12 cellular contexts compared by ENCODE assay signal in the genomic region with DNA sequence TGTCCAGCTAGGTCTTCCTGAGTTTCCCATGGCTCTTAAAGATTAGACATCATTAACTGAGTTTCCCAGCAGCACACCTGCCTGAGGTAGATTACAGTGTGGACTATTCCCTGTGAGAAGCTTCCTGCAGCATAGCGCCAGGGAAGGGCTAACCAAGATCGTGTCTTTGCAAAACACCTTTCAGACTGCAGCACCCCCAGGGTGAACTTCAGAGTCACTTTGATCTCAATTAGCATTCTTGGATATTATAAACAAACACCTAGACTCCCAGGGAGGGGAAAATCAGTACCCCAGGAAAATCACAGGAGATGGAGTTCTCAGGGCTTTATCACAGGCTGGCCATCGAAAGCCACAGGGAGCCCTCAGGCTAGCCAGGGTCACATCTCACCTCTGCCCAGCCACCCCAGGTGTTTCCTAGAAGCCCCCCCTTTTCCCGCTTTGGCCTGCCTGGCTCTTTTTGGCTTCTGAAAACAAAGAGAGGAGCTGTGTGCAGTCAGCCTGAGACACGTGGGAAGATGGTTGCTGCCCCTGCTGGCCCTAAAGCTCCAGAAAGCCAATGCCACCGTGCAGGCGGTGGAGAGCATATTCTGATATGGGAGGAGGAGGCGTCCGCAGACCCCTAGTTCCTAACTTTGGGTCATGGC. TPM values are rescaled to one million over a fixed set of nuclear protein-coding genes. Genes with fewer than 3 reads are reported as not detected.
DNase-seq lines count a peak whose midpoint lies in the region; ATAC-seq and TF ChIP-seq lines count a peak whose summit lies in the region.
"Had no signal": no experiment of that assay in that cellular context is flagged by ENCODE, and none has a peak within 500 bp of the region (broad histone marks: within the 10 kb centered on the region; RNA-seq: fewer than 3 reads in every experiment).

No MANE protein-coding gene starts in this region.

- DNase-seq in activated CD8-positive, alpha-beta memory T cell treated with anti-CD3 and anti-CD28 coated beads, Interleukin-2, amount 10 ng/mL, durations not matched to agents 7 days and 5 days: no peak
- DNase-seq in activated CD8-positive, alpha-beta memory T cell treated with anti-CD3 and anti-CD28 coated beads for 24 hours: no peak
- DNase-seq in tibial artery (peak in 1 of 2 donors; percentile 60), HPDE6-E6E7 (ENCODE audit: extremely low spot score) (no peak), AG08396 (ENCODE audit: low spot score) (no peak)
- DNase-seq: effector CD8-positive, alpha-beta T cell; stimulated activated CD4-positive, alpha-beta T cell treated with anti-CD3 and anti-CD28 coated beads, Interleukin-2, amount 100 ng/mL, for 48 hours had no signal

- H3K36me3 Mint-ChIP-seq in activated CD8-positive, alpha-beta memory T cell treated with anti-CD3 and anti-CD28 coated beads, Interleukin-2, amount 10 ng/mL, durations not matched to agents 7 days and 5 days: peaks cover 4% of the 10 kb centered on the region
- peaks cover 5% of the 10 kb centered on the region for H3K36me3 Mint-ChIP-seq in activated T-helper 17 cell treated with anti-CD3 and anti-CD28 coated beads, Interleukin-2, amount 50 U/mL, for 72 hours (ENCODE audit: low read depth)
- H3K36me3 Mint-ChIP-seq in stimulated activated memory B cell treated with anti-CD40 and anti-IgM and Interleukin-4, amounts not matched to agents 10 μg/mL and 1 μg/mL and 100 μg/mL, for 72 hours: no peaks in the 10 kb centered on the region
- H3K36me3 Mint-ChIP-seq: IgD-negative memory B cell had no signal

- H3K4me1 ChIP-seq in mucosa of rectum (ENCODE audit: control insufficient read depth in 2 of 2, insufficient read depth in 2 of 2, low read length in 2 of 2) (peaks cover 53 to 64% of the 10 kb centered on the region in 2 donors), tibial artery (peaks cover 0 to 67% (median 34%) of the 10 kb centered on the region in 4 donors)

- intact Hi-C loops in tibial artery (cut with DNase I; ENCODE audit: low total_unique reads): no loop called here

- H3K4me3 Mint-ChIP-seq in activated CD8-positive, alpha-beta memory T cell treated with anti-CD3 and anti-CD28 coated beads, Interleukin-2, amount 10 ng/mL, durations not matched to agents 7 days and 5 days: no peak overlapping the region
- peak overlapping the region; percentile 90 for H3K4me3 Mint-ChIP-seq in activated T-helper 17 cell treated with anti-CD3 and anti-CD28 coated beads, Interleukin-2, amount 50 U/mL, for 72 hours
- no peak overlapping the region for H3K4me3 Mint-ChIP-seq in stimulated activated memory B cell treated with anti-CD40 and anti-IgM and Interleukin-4, amounts not matched to agents 10 μg/mL and 1 μg/mL and 100 μg/mL, for 72 hours

- H3K9me3 Mint-ChIP-seq in activated CD8-positive, alpha-beta memory T cell treated with anti-CD3 and anti-CD28 coated beads, Interleukin-2, amount 10 ng/mL, durations not matched to agents 7 days and 5 days (ENCODE audit: low read depth): no peaks in the 10 kb centered on the region
- no peaks in the 10 kb centered on the region for H3K9me3 Mint-ChIP-seq in activated T-helper 17 cell treated with anti-CD3 and anti-CD28 coated beads, Interleukin-2, amount 50 U/mL, for 72 hours
- H3K9me3 Mint-ChIP-seq in stimulated activated memory B cell treated with anti-CD40 and anti-IgM and Interleukin-4, amounts not matched to agents 10 μg/mL and 1 μg/mL and 100 μg/mL, for 72 hours: no peaks in the 10 kb centered on the region
- H3K9me3 Mint-ChIP-seq: IgD-negative memory B cell had no signal

- no peak overlapping the region for H3K4me3 ChIP-seq in mucosa of rectum (ENCODE audit: low read length in 2 of 2)
- H3K4me3 ChIP-seq in tibial artery: no peak overlapping the region
- H3K4me3 ChIP-seq: HAP-1 had no signal

- H3K9me3 ChIP-seq in mucosa of rectum (ENCODE audit: control insufficient read depth in 2 of 2, low read length in 2 of 2) (no peaks in the 10 kb centered on the region), tibial artery (no peaks in the 10 kb centered on the region)

- H3K4me1 Mint-ChIP-seq in activated CD8-positive, alpha-beta memory T cell treated with anti-CD3 and anti-CD28 coated beads, Interleukin-2, amount 10 ng/mL, durations not matched to agents 7 days and 5 days: peaks cover 62% of the 10 kb centered on the region
- H3K4me1 Mint-ChIP-seq in activated T-helper 17 cell treated with anti-CD3 and anti-CD28 coated beads, Interleukin-2, amount 50 U/mL, for 72 hours: peaks cover 28% of the 10 kb centered on the region
- H3K4me1 Mint-ChIP-seq in stimulated activated memory B cell treated with anti-CD40 and anti-IgM and Interleukin-4, amounts not matched to agents 10 μg/mL and 1 μg/mL and 100 μg/mL, for 72 hours: peaks cover 44% of the 10 kb centered on the region

- H3K27ac ChIP-seq in mucosa of rectum (ENCODE audit: low read depth in 2 of 2, low read length in 2 of 2) (peak overlapping the region; percentile 88 to 95), tibial artery (peak overlapping the region; percentile 85 to 88)

- H3K27ac Mint-ChIP-seq in activated CD8-positive, alpha-beta memory T cell treated with anti-CD3 and anti-CD28 coated beads, Interleukin-2, amount 10 ng/mL, durations not matched to agents 7 days and 5 days: peak overlapping the region; percentile 93
- H3K27ac Mint-ChIP-seq in activated T-helper 17 cell treated with anti-CD3 and anti-CD28 coated beads, Interleukin-2, amount 50 U/mL, for 72 hours: peak overlapping the region; percentile 95
- no peak overlapping the region for H3K27ac Mint-ChIP-seq in stimulated activated memory B cell treated with anti-CD40 and anti-IgM and Interleukin-4, amounts not matched to agents 10 μg/mL and 1 μg/mL and 100 μg/mL, for 72 hours

- H3K9ac ChIP-seq in mucosa of rectum (ENCODE audit: low read depth in 1 of 2, low read length in 2 of 2): peak overlapping the region; percentile 48 to 66

- H3K36me3 ChIP-seq in mucosa of rectum (ENCODE audit: control insufficient read depth in 2 of 2, insufficient read depth in 2 of 2, low read length in 2 of 2) (no peaks in the 10 kb centered on the region), tibial artery (no peaks in the 10 kb centered on the region)
- H3K36me3 ChIP-seq: HAP-1 had no signal

- ATAC-seq in activated CD8-positive, alpha-beta memory T cell treated with anti-CD3 and anti-CD28 coated beads, Interleukin-2, amount 10 ng/mL, durations not matched to agents 7 days and 5 days: no peak
- no peak for ATAC-seq in activated T-helper 17 cell treated with anti-CD3 and anti-CD28 coated beads, Interleukin-2, amount 50 U/mL, for 72 hours (replicated peaks)
- ATAC-seq in stimulated activated memory B cell treated with anti-CD40 and anti-IgM and Interleukin-4, amounts not matched to agents 10 μg/mL and 1 μg/mL and 100 μg/mL, for 72 hours: no peak

- H3K27me3 ChIP-seq in mucosa of rectum (ENCODE audit: control insufficient read depth in 2 of 2, insufficient read depth in 2 of 2, low read length in 2 of 2) (no peaks in the 10 kb centered on the region), tibial artery (no peaks in the 10 kb centered on the region)

- TF ChIP-seq CTCF in tibial artery (IDR thresholded peaks at IDR 0.05): no peak

- CTCF ChIA-PET in activated CD8-positive, alpha-beta memory T cell treated with anti-CD3 and anti-CD28 coated beads, Interleukin-2, amount 10 ng/mL, durations not matched to agents 7 days and 5 days (lab: Charles Lee): interaction anchor here (1.7 to 3.4 kb wide), 6 partner anchors 8 to 28 kb away, joined by 3 to 26 read pairs (median 13); no protein-coding TSS in a partner anchor

- no peaks in the 10 kb centered on the region for H3K27me3 Mint-ChIP-seq in activated CD8-positive, alpha-beta memory T cell treated with anti-CD3 and anti-CD28 coated beads, Interleukin-2, amount 10 ng/mL, durations not matched to agents 7 days and 5 days
- no peaks in the 10 kb centered on the region for H3K27me3 Mint-ChIP-seq in activated T-helper 17 cell treated with anti-CD3 and anti-CD28 coated beads, Interleukin-2, amount 50 U/mL, for 72 hours
- H3K27me3 Mint-ChIP-seq in stimulated activated memory B cell treated with anti-CD40 and anti-IgM and Interleukin-4, amounts not matched to agents 10 μg/mL and 1 μg/mL and 100 μg/mL, for 72 hours: no peaks in the 10 kb centered on the region
- H3K27me3 Mint-ChIP-seq: IgD-negative memory B cell had no signal

RNA-seq across cellular contexts. Expression of gene LBR, which starts 18.6 kb away (rescaled TPM):
- total RNA-seq in activated CD8-positive, alpha-beta memory T cell treated with anti-CD3 and anti-CD28 coated beads, Interleukin-2, amount 10 ng/mL, durations not matched to agents 7 days and 5 days: 100 to 1,000 TPM; 213 to 226 TPM
- total RNA-seq in activated T-helper 17 cell treated with anti-CD3 and anti-CD28 coated beads, Interleukin-2, amount 50 U/mL, for 72 hours: 100 to 1,000 TPM; 123 to 184 TPM
